ENCODE assay signal across 8 cellular contexts in genomic region chr22:48492371-48493320, GRCh38.
DNase-seq lines count a peak whose midpoint lies in the region; ATAC-seq, FAIRE-seq and TF ChIP-seq lines count a peak whose summit lies in the region.

No MANE protein-coding gene starts in this region.

- peak; percentile 61 for ATAC-seq in Right ventricle myocardium inferior
- ATAC-seq in mucosa of descending colon: peak; percentile 72

- peak; percentile 6 for DNase-seq in Right ventricle myocardium inferior (ENCODE audit: missing footprints)
- DNase-seq in cardiac septum (ENCODE audit: low spot score): no peak
- peak; percentile 61 for DNase-seq in MV-4-11 (lab: John Stamatoyannopoulos, UW)
- DNase-seq in SKM-1 (lab: John Stamatoyannopoulos, UW; ENCODE audit: unreplicated experiment): peak; percentile 5
- peak; percentile 62 for DNase-seq in epithelial cell of esophagus (ENCODE audit: low read depth)
- DNase-seq in mucosa of descending colon: peak in 2 of 3 donors; percentile 71 to 77
- DNase-seq in urothelium cell line (ENCODE audit: low spot score): peak; percentile 87
- no peak for DNase-seq in NCI-H187 treated with DMSO at 0.1 percent for 48 hours (lab: John Stamatoyannopoulos, UW)

- H3K4me3 ChIP-seq in epithelial cell of esophagus (ENCODE audit: low read length) (no peak overlapping the region), mucosa of descending colon (no peak overlapping the region)

- no peaks in the 10 kb centered on the region for H3K4me1 ChIP-seq in mucosa of descending colon (ENCODE audit: low read depth)

- FAIRE-seq in urothelium cell line (lab: Jason Lieb, UNC): no peak

- TF ChIP-seq CTCF in epithelial cell of esophagus (IDR thresholded peaks at IDR 0.05; ENCODE audit: insufficient read depth, low read depth, low read length, missing control alignments) (peak; percentile 79), mucosa of descending colon (IDR thresholded peaks at IDR 0.05) (peak; percentile 51)

- H3K36me3 ChIP-seq in mucosa of descending colon (ENCODE audit: low read depth): no peaks in the 10 kb centered on the region

- no peaks in the 10 kb centered on the region for H3K9me3 ChIP-seq in mucosa of descending colon

- intact Hi-C loops in Right ventricle myocardium inferior (cut with DNase I) (loop anchor here (10.0 kb wide), 1 partner anchor 1648 kb away; no protein-coding TSS in a partner anchor), cardiac septum (cut with DNase I) (no loop called here), mucosa of descending colon (cut with DNase I, micrococcal nuclease) (loop anchor here in 1 of 2 donors (5.0 kb wide), 1 partner anchor 1695 kb away; no protein-coding TSS in a partner anchor)

Comparison
In these comparisons a context has a peak if more than half of its experiments do, and no peak if none do; other contexts are left out.
1. DNase-seq: peak in Right ventricle myocardium inferior (single experiment), MV-4-11 (single experiment), SKM-1 (single experiment), epithelial cell of esophagus (single experiment), mucosa of descending colon (2 of 3) and urothelium cell line (single experiment); none in cardiac septum (single experiment) and NCI-H187 treated with DMSO at 0.1 percent for 48 hours (single experiment).